Comparison of ENCODE assay signal across 8 cellular contexts in the genomic region with DNA sequence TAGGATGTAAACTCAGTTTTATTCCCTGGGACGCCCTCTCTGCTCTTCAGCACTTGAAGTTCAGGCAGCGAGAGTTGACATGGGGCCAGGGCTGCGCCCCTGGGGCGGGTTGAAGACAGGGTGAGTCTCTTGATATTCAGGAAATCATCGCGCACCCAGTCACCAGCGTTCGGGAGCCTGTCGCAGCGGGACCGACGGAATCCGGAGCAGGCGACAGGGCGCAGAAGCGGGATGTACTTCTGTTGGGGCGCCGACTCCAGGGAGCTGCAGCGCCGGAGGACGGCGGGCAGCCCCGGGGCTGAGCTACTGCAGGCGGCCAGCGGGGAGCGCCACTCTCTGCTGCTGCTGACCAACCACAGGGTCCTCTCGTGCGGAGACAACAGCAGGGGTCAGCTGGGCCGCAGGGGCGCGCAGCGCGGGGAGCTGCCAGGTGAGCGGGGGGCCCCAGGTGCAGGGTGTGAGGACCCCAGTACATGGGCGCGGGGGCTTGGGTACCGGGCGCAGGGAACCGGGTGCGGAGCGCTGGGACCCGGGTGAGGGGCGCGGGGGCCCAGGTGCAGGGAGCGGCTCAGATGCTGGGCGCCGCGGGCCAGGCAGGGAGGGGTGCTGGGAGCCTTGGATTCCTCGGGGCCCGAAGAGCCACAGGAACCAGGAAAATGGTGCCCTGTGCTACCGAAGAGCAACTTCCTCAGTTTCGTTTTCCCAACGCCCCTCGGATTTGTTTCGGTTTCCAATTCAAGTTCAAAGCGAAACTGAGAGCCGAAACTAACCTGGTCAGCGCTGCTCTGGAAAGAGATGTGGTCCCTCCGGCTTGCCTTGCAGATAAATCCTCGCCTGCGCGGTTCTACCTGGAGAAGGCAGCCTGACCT. TPM values are rescaled to one million over a fixed set of nuclear protein-coding genes. Genes with fewer than 3 reads are reported as not detected.
A peak's percentile ranks its signal among the peaks of the same experiment; 100 is the strongest.
DNase-seq lines count a peak whose midpoint lies in the region; ATAC-seq, FAIRE-seq and TF ChIP-seq lines count a peak whose summit lies in the region.

HERC6 (plus strand) TSS at position 162 of the 869 bp plus-strand sequence; CDS start at position 232, 70 bp downstream.

- H3K4me3 ChIP-seq in WERI-Rb-1 (ENCODE audit: low read depth, low read length) (peak within 1 kb of the TSS; percentile 69), bronchial epithelial cell (ENCODE audit: low read depth, low read length) (peak within 1 kb of the TSS; percentile 88), smooth muscle cell (peak within 1 kb of the TSS; percentile 81)

- peak within 1 kb of the TSS; percentile 94 for H3K4me2 ChIP-seq in smooth muscle cell

- H3K79me2 ChIP-seq in smooth muscle cell (ENCODE audit: low read depth): no peaks in the 10 kb centered on the region

- H3K27me3 Mint-ChIP-seq in immature natural killer cell (ENCODE audit: low read depth in 3 of 3): peaks cover 0 to 7% (median 6%) of the 10 kb centered on the region in 3 donors

- ATAC-seq in GM18511 (IDR thresholded peaks at IDR 0.05; ENCODE audit: unreplicated experiment): peak; percentile 86
- peak; percentile 73 for ATAC-seq in HG03039 (IDR thresholded peaks at IDR 0.05; ENCODE audit: unreplicated experiment)

- TF ChIP-seq CTCF in WERI-Rb-1 (IDR thresholded peaks at IDR 0.05; ENCODE audit: low read depth, low read length) (peak; percentile 86), bronchial epithelial cell (IDR thresholded peaks at IDR 0.05; ENCODE audit: insufficient read depth, low read length, severe bottlenecking) (peak; percentile 79), smooth muscle cell (IDR thresholded peaks at IDR 0.05; ENCODE audit: borderline replicate concordance, insufficient read depth, poor library complexity, severe bottlenecking) (peak; percentile 48)

- H3K9me3 ChIP-seq in WERI-Rb-1 (ENCODE audit: severe bottlenecking) (no peaks in the 10 kb centered on the region), smooth muscle cell (replicated peaks; ENCODE audit: low read depth) (no peaks in the 10 kb centered on the region)

- H3K27me3 ChIP-seq in WERI-Rb-1 (ENCODE audit: insufficient read depth, low read depth, severe bottlenecking): peaks cover 13% of the 10 kb centered on the region
- H3K27me3 ChIP-seq in bronchial epithelial cell (ENCODE audit: control insufficient read depth, insufficient read depth, low read length): no peaks in the 10 kb centered on the region
- H3K27me3 ChIP-seq in smooth muscle cell (ENCODE audit: low read depth): peaks cover 7% of the 10 kb centered on the region

- H3K36me3 ChIP-seq in WERI-Rb-1 (no peaks in the 10 kb centered on the region), bronchial epithelial cell (ENCODE audit: control insufficient read depth, insufficient read depth, low read length) (no peaks in the 10 kb centered on the region), smooth muscle cell (ENCODE audit: low read depth) (no peaks in the 10 kb centered on the region)

- FAIRE-seq in bronchial epithelial cell (lab: Jason Lieb, UNC): no peak

- peak within 1 kb of the TSS; percentile 57 for H3K9ac ChIP-seq in smooth muscle cell (ENCODE audit: low read depth)

- no peaks in the 10 kb centered on the region for H3K9me3 Mint-ChIP-seq in immature natural killer cell

- peaks cover 34 to 47% of the 10 kb centered on the region in 2 donors for H3K4me1 Mint-ChIP-seq in immature natural killer cell

- no peaks in the 10 kb centered on the region for H4K20me1 ChIP-seq in smooth muscle cell (ENCODE audit: low read depth)

- 3% methylated on average over 59 of the region's 62 CpGs for WGBS in smooth muscle cell (ENCODE audit: low lambda C conversion rate)

- peak within 1 kb of the TSS; percentile 90 to 99 (median 94) for H3K4me3 Mint-ChIP-seq in immature natural killer cell

- H3K27ac ChIP-seq in WERI-Rb-1: no peak within 1 kb of the TSS
- no peak within 1 kb of the TSS for H3K27ac ChIP-seq in smooth muscle cell (ENCODE audit: low read depth)

- no peaks in the 10 kb centered on the region for H3F3A ChIP-seq in smooth muscle cell (ENCODE audit: low read depth)

- H3K4me1 ChIP-seq in smooth muscle cell (ENCODE audit: low read depth): no peaks in the 10 kb centered on the region

- H2AFZ ChIP-seq in smooth muscle cell (ENCODE audit: low read depth): peak within 1 kb of the TSS; percentile 99

- peak within 1 kb of the TSS; percentile 92 to 98 (median 96) for H3K27ac Mint-ChIP-seq in immature natural killer cell

- DNase-seq in A172 (ENCODE audit: low spot score) (peak; percentile 83), NCI-H2029 treated with DMSO at 0.1 percent for 48 hours (lab: John Stamatoyannopoulos, UW) (peak; percentile 78), WERI-Rb-1 (peak; percentile 72), bronchial epithelial cell (ENCODE audit: low read depth) (peak; percentile 69), immature natural killer cell (peak; percentile 83 to 85 (median 84)), smooth muscle cell (lab: John Stamatoyannopoulos, UW; ENCODE audit: unreplicated experiment) (peak; percentile 27)

- H3K36me3 Mint-ChIP-seq in immature natural killer cell: peaks cover 0 to 8% (median 0%) of the 10 kb centered on the region in 3 donors

RNA-seq across cellular contexts. Expression of gene HERC6, which starts in this region (rescaled TPM):
- 5.0 and 6.2 TPM in 2 replicates for total RNA-seq in A172 (2014; rRNA removed; shearing (Covaris generic))
- total RNA-seq in bronchial epithelial cell: 1.1 and 2.2 TPM in 2 replicates
- polyA plus RNA-seq in immature natural killer cell: 10 to 100 TPM in 2 of 3 donors, 1 to 10 TPM in 1; 5.8 to 14.8 (median 13.8) TPM
- 0.45 and 0.58 TPM in 2 replicates for total RNA-seq in smooth muscle cell
- 0.39 and 1.3 TPM in 2 replicates for polyA plus RNA-seq in smooth muscle cell

Comparison
In these comparisons a context has a peak if more than half of its experiments do, and no peak if none do; other contexts are left out.
1. DNase-seq: peak in every context shown above with its lines; median percentile 84 in immature natural killer cell; 83 in A172; 78 in NCI-H2029 treated with DMSO at 0.1 percent for 48 hours; 72 in WERI-Rb-1; 69 in bronchial epithelial cell; 27 in smooth muscle cell.